ENCODE assay signal across 8 cellular contexts in genomic region chr3:196717162-196717561, GRCh38.
DNase-seq lines count a peak whose midpoint lies in the region; ATAC-seq and TF ChIP-seq lines count a peak whose summit lies in the region.
"Not testable (repeated sequence)": the region's sequence is repeated elsewhere in the genome, so short reads cannot be mapped to it uniquely, and the experiment has no call there.

No MANE protein-coding gene starts in this region.

- not testable (repeated sequence) for H3K9me3 ChIP-seq in neutrophil

- peak; percentile 54 for ATAC-seq in GM18517 (IDR thresholded peaks at IDR 0.05; ENCODE audit: unreplicated experiment)
- ATAC-seq in GM19043 (IDR thresholded peaks at IDR 0.05; ENCODE audit: low read depth, unreplicated experiment): peak; percentile 76
- peak; percentile 55 for ATAC-seq in GM21447 (IDR thresholded peaks at IDR 0.05; ENCODE audit: unreplicated experiment)
- ATAC-seq in HG02981 (IDR thresholded peaks at IDR 0.05; ENCODE audit: unreplicated experiment): peak; percentile 65
- peak; percentile 65 for ATAC-seq in HG03175 (IDR thresholded peaks at IDR 0.05; ENCODE audit: unreplicated experiment)
- peak; percentile 58 for ATAC-seq in HG03571 (IDR thresholded peaks at IDR 0.05; ENCODE audit: unreplicated experiment)

- H3K27ac ChIP-seq in neutrophil: peak overlapping the region; percentile 12

- peaks cover 11% of the 10 kb centered on the region for H3K36me3 ChIP-seq in neutrophil

- TF ChIP-seq CTCF in neutrophil (IDR thresholded peaks at IDR 0.05): not testable (repeated sequence)

- DNase-seq in ACHN: peak; percentile 11

- peaks cover 13 to 16% of the 10 kb centered on the region in 2 experiments for H3K4me1 ChIP-seq in neutrophil (ENCODE audit: control insufficient read depth in 1 of 2, insufficient read depth in 1 of 2, low read depth in 1 of 2, low read length in 1 of 2)

- not testable (repeated sequence) for H3K4me3 ChIP-seq in neutrophil (ENCODE audit: low read depth in 1 of 2, low read length in 1 of 2)

- not testable (repeated sequence) for H3K27me3 ChIP-seq in neutrophil

- in situ Hi-C loops in ACHN (cut with HindIII; ENCODE audit: low pct_ligation_motif_present, low pct_unique_long_range_greater_than_20kb, low sequenced_read_pairs): not testable (repeated sequence)
